Comparison of ENCODE assay signal across 20 cellular contexts in the genomic region with DNA sequence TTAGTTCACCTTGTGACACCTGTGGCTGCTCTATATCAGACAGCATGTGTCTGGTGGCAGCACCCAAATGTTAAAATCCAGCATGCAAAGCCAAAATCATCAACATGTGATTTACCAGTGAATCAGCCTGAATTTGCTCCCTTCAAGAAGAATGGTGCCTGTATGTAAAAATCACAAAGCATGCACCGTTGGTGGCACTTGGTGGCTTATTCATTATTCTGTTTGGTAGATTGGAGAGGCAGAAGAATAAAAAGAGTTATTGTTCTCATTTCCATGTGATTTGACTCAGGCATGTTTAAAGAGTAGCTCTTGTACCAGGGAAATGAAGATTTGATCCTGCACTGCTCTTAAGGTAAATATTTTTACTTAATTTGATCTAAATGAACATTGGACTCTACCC.
"Had no signal": no experiment of that assay in that cellular context is flagged by ENCODE, and none has a peak within 500 bp of the region (broad histone marks: within the 10 kb centered on the region; RNA-seq: fewer than 3 reads in every experiment).

No MANE protein-coding gene starts in this region.

- H3K27ac ChIP-seq: dorsolateral prefrontal cortex, epithelial cell of prostate, gastrocnemius medialis, ovary, right atrium auricular region, sigmoid colon, thoracic aorta, tibial nerve, upper lobe of left lung had no signal

- DNase-seq: dorsolateral prefrontal cortex; effector CD4-positive, alpha-beta T cell; foreskin fibroblast; gastrocnemius medialis; head of caudate nucleus; mesenchymal stem cell; midbrain; naive thymus-derived CD4-positive, alpha-beta T cell; occipital lobe; ovary; sigmoid colon; stimulated activated CD4-positive, alpha-beta T cell treated with anti-CD3 and anti-CD28 coated beads, Interleukin-4, amount 100 ng/mL, for 4 hours; upper lobe of left lung had no signal

- H3K27me3 ChIP-seq: gastrocnemius medialis, ovary, right atrium auricular region, sigmoid colon, tibial nerve, upper lobe of left lung had no signal

- H3K4me3 ChIP-seq: dorsolateral prefrontal cortex, gastrocnemius medialis, lung, ovary, right atrium auricular region, sigmoid colon, thoracic aorta, tibial nerve, upper lobe of left lung had no signal

- H3K36me3 ChIP-seq: gastrocnemius medialis, ovary, right atrium auricular region, sigmoid colon, thoracic aorta, tibial nerve, upper lobe of left lung had no signal

- H3K4me1 ChIP-seq: gastrocnemius medialis, right atrium auricular region, sigmoid colon, tibial nerve, upper lobe of left lung had no signal

- H3K9me3 ChIP-seq: gastrocnemius medialis, ovary, right atrium auricular region, sigmoid colon, thoracic aorta, tibial nerve, upper lobe of left lung had no signal

- ATAC-seq: esophagus mucosa; gastrocnemius medialis; naive thymus-derived CD4-positive, alpha-beta T cell; stimulated activated memory B cell treated with anti-CD40 and anti-IgM and Interleukin-4, amounts not matched to agents 10 μg/mL and 1 μg/mL and 100 μg/mL, for 72 hours had no signal
